ENCODE assay signal across 17 cellular contexts in the genomic region with DNA sequence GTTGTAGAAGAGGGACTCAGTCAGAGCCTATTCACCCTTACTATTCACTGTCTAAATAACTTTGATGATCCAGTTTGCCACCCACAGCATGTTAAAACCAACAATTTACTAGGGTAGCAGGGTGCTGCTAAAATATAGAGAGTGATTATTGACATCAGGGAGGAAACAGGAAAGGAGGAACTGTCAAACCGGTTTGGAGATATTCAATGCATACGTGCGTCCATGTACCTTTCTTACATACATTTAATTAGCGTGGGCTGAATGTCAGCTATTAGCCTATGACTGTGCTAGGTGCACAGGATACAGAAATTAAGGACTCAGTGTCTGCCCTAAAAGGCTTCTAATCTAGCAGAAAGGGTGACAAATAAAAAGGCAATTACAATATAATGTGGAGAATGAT. TPM values are rescaled to one million over a fixed set of nuclear protein-coding genes. Genes with fewer than 3 reads are reported as not detected.
"Had no signal": no experiment of that assay in that cellular context is flagged by ENCODE, and none has a peak within 500 bp of the region (broad histone marks: within the 10 kb centered on the region; RNA-seq: fewer than 3 reads in every experiment).

No MANE protein-coding gene starts in this region.

- DNase-seq: activated CD4-positive, alpha-beta T cell treated with anti-CD3 and anti-CD28 coated beads, Interleukin-2, amount 50 U/mL, for 48 hours; activated CD4-positive, CD25-positive, alpha-beta regulatory T cell treated with anti-CD3 and anti-CD28 coated beads, Interleukin-2, amount 50 U/mL, for 72 hours; activated naive CD4-positive, alpha-beta T cell treated with Interleukin-2 at 50 U/mL for 16 hours; anterior cingulate cortex; brain microvascular endothelial cell; cortex of kidney; effector memory CD8-positive, alpha-beta T cell; islet precursor cell; left ventricle myocardium inferior; stimulated activated naive CD8-positive, alpha-beta T cell treated with anti-CD3 and anti-CD28 coated beads, Interleukin-15, amount 100 ng/mL, for 72 hours; T-cell; T-helper 9 cell; testis had no signal

- H3K27ac Mint-ChIP-seq: activated T-helper 17 cell treated with anti-CD3 and anti-CD28 coated beads, Interleukin-2, amount 50 U/mL, for 72 hours; effector memory CD8-positive, alpha-beta T cell; memory B cell; stimulated activated naive CD8-positive, alpha-beta T cell treated with anti-CD3 and anti-CD28 coated beads, Interleukin-15, amount 100 ng/mL, for 72 hours; T-cell had no signal

- H3K9me3 Mint-ChIP-seq: activated T-helper 17 cell treated with anti-CD3 and anti-CD28 coated beads, Interleukin-2, amount 50 U/mL, for 72 hours; effector memory CD8-positive, alpha-beta T cell; memory B cell; stimulated activated naive CD8-positive, alpha-beta T cell treated with anti-CD3 and anti-CD28 coated beads, Interleukin-15, amount 100 ng/mL, for 72 hours; T-cell had no signal

- H3K4me3 Mint-ChIP-seq: activated T-helper 17 cell treated with anti-CD3 and anti-CD28 coated beads, Interleukin-2, amount 50 U/mL, for 72 hours; effector memory CD8-positive, alpha-beta T cell; memory B cell; stimulated activated naive CD8-positive, alpha-beta T cell treated with anti-CD3 and anti-CD28 coated beads, Interleukin-15, amount 100 ng/mL, for 72 hours; T-cell had no signal

- H3K4me1 Mint-ChIP-seq: activated T-helper 17 cell treated with anti-CD3 and anti-CD28 coated beads, Interleukin-2, amount 50 U/mL, for 72 hours; memory B cell had no signal

- ATAC-seq: activated T-helper 17 cell treated with anti-CD3 and anti-CD28 coated beads, Interleukin-2, amount 50 U/mL, for 72 hours; effector memory CD8-positive, alpha-beta T cell; sciatic nerve; stimulated activated naive CD8-positive, alpha-beta T cell treated with anti-CD3 and anti-CD28 coated beads, Interleukin-15, amount 100 ng/mL, for 72 hours; T-cell had no signal

- H3K36me3 Mint-ChIP-seq: memory B cell, T-cell had no signal

- H3K4me3 ChIP-seq: left ventricle myocardium inferior, testis had no signal

RNA-seq across cellular contexts. Expression of gene IL20RA, which starts 57.2 kb away (rescaled TPM):
- total RNA-seq: epithelial cell of proximal tubule had no signal
